In the genomic region with DNA sequence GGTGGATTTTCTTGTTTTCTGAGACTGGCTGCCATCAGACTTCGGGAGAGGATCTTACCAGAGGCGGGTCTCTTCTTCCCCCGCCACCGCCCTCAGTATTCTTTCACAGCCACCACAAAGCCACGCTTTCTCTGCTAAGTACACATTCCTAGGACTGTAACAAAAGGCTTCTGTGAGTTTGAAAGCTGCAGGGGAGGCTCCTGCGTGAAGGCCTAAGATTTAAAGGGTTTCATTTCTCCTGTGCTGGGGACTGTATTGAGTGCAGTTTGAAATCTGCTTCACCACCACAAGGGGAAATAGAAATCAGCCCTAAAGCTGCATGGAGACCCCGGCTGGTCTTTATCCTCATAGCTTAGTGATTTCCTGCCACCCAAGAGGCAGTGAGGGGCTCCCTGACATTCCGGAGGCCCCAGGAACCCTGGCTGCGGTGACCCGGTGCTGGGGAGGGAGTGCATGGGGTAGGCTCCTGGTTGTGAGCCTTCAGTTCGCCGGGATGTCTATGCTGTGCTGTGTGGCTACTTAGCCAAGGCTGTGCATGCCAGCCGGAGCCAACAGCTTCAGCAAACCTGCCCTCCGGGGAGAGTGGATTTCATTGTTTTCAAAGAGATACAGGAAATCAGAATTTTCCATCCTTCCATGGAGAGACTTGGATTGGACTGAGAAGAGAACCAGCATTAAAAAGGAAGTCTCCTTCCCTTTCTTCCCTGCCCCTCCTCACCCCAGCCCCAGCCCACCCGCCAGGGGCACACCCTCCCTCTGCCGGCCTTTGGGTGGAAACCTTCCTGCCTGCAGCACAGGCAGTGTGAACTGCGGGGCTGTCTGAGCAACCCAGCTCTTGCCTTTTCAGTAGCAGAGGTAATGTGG, we compare ENCODE assay signal across 8 cellular contexts.
DNase-seq lines count a peak whose midpoint lies in the region; ATAC-seq and TF ChIP-seq lines count a peak whose summit lies in the region.

No MANE protein-coding gene starts in this region.

- CTCF ChIA-PET in activated naive CD4-positive, alpha-beta T cell treated with anti-CD3 and anti-CD28 coated beads, Interleukin-2, amount 10 ng/mL, durations not matched to agents 7 days and 5 days (lab: Charles Lee): interaction anchor here (0.7 to 1.5 kb wide), 6 partner anchors 19 to 220 kb away, joined by 3 to 8 read pairs (median 4); no protein-coding TSS in a partner anchor

- TF ChIP-seq CTCF in cardiac fibroblast (IDR thresholded peaks at IDR 0.05; ENCODE audit: low read depth, low read length) (peak; percentile 15), thoracic aorta (IDR thresholded peaks at IDR 0.05) (peak; percentile 8)

- DNase-seq in activated naive CD4-positive, alpha-beta T cell treated with anti-CD3 and anti-CD28 coated beads, Interleukin-2, amount 10 ng/mL, durations not matched to agents 7 days and 5 days: peak; percentile 34
- DNase-seq in activated naive CD4-positive, alpha-beta T cell treated with Interleukin-2 at 50 U/mL for 16 hours: no peak
- DNase-seq in NCI-H748 treated with DMSO at 0.1 percent for 48 hours (lab: John Stamatoyannopoulos, UW) (peak; percentile 29), cardiac fibroblast (ENCODE audit: low read depth in 2 of 2) (peak; percentile 25 to 39), lung microvascular endothelial cell (ENCODE audit: low read depth in 2 of 2) (peak; percentile 39 to 43), thoracic aorta (ENCODE audit: low spot score) (no peak), T-helper 9 cell (no peak)

- peaks cover 33% of the 10 kb centered on the region for H3K4me1 Mint-ChIP-seq in activated naive CD4-positive, alpha-beta T cell treated with anti-CD3 and anti-CD28 coated beads, Interleukin-2, amount 10 ng/mL, durations not matched to agents 7 days and 5 days

- H3K4me1 ChIP-seq in thoracic aorta (ENCODE audit: control insufficient read depth in 1 of 2, low read depth in 2 of 2): peaks cover 36 to 45% of the 10 kb centered on the region in 2 donors

- H3K4me3 ChIP-seq in cardiac fibroblast (replicated peaks in 1 of 2; ENCODE audit: low read depth in 2 of 2, low read length in 2 of 2) (no peak overlapping the region), thoracic aorta (peak overlapping the region; percentile 68)

- H3K9me3 ChIP-seq in thoracic aorta: no peaks in the 10 kb centered on the region

- peak; percentile 63 for ATAC-seq in HG02973 (IDR thresholded peaks at IDR 0.05; ENCODE audit: unreplicated experiment)
- no peak for ATAC-seq in thoracic aorta (ENCODE audit: insufficient number of reproducible peaks, low FRiP score, low read depth)

- H3K27me3 Mint-ChIP-seq in activated naive CD4-positive, alpha-beta T cell treated with anti-CD3 and anti-CD28 coated beads, Interleukin-2, amount 10 ng/mL, durations not matched to agents 7 days and 5 days: no peaks in the 10 kb centered on the region

- peak overlapping the region; percentile 46 to 69 for H3K27ac ChIP-seq in thoracic aorta

- H3K4me3 Mint-ChIP-seq in activated naive CD4-positive, alpha-beta T cell treated with anti-CD3 and anti-CD28 coated beads, Interleukin-2, amount 10 ng/mL, durations not matched to agents 7 days and 5 days: no peak overlapping the region

- H3K27me3 ChIP-seq in thoracic aorta (replicated peaks; ENCODE audit: insufficient read depth): no peaks in the 10 kb centered on the region

- H3K36me3 ChIP-seq in thoracic aorta: no peaks in the 10 kb centered on the region

- no peaks in the 10 kb centered on the region for H3K9me3 Mint-ChIP-seq in activated naive CD4-positive, alpha-beta T cell treated with anti-CD3 and anti-CD28 coated beads, Interleukin-2, amount 10 ng/mL, durations not matched to agents 7 days and 5 days

- peaks cover 15% of the 10 kb centered on the region for H3K36me3 Mint-ChIP-seq in activated naive CD4-positive, alpha-beta T cell treated with anti-CD3 and anti-CD28 coated beads, Interleukin-2, amount 10 ng/mL, durations not matched to agents 7 days and 5 days

- peak overlapping the region; percentile 50 for H3K27ac Mint-ChIP-seq in activated naive CD4-positive, alpha-beta T cell treated with anti-CD3 and anti-CD28 coated beads, Interleukin-2, amount 10 ng/mL, durations not matched to agents 7 days and 5 days

Comparison
In these comparisons a context has a peak if more than half of its experiments do, and no peak if none do; other contexts are left out.
1. DNase-seq: peak in activated naive CD4-positive, alpha-beta T cell treated with anti-CD3 and anti-CD28 coated beads, Interleukin-2, amount 10 ng/mL, durations not matched to agents 7 days and 5 days (single experiment), NCI-H748 treated with DMSO at 0.1 percent for 48 hours (single experiment), cardiac fibroblast (2 of 2) and lung microvascular endothelial cell (2 of 2); none in activated naive CD4-positive, alpha-beta T cell treated with Interleukin-2 at 50 U/mL for 16 hours (single experiment), thoracic aorta (single experiment) and T-helper 9 cell (single experiment).